ENCODE assay signal across 28 cellular contexts in the genomic region with DNA sequence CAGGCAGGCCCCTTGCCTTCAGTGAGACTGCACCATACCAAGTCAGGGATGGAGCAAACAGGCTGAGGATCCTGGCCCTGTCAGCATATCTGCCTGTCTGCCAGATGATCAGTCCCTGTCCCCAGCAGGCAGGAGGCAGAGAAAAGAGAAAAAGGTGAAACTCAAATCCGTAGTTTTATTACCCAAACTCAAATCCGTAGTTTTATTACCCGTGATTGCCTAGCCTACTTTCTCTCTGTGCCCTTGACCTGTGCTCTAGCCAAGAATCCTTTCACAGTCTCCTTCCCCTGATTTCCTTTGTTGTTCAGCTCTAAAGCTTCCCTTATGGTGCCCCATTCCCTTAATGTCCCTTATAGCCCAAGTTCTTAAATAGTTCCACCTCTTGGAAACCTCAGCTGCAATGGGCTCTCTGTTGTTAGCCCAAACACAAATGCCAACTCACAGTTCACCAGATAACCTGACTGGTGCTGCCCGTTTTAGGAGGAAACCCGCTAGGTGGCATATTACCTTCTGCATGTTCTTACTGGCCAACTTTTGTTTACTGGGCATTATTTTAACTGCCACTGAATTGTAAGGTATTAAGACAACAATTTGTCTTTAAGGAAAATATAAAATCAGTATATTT.
DNase-seq lines count a peak whose midpoint lies in the region; ATAC-seq, FAIRE-seq and TF ChIP-seq lines count a peak whose summit lies in the region.
"Had no signal": no experiment of that assay in that cellular context is flagged by ENCODE, and none has a peak within 500 bp of the region (broad histone marks: within the 10 kb centered on the region; RNA-seq: fewer than 3 reads in every experiment).

No MANE protein-coding gene starts in this region.

- no peaks in the 10 kb centered on the region for H3K23me2 ChIP-seq in H1 (ENCODE audit: low read depth, low read length)

- DNase-seq in NCI-H2227 (lab: John Stamatoyannopoulos, UW; ENCODE audit: unreplicated experiment) = peak; percentile 27
- DNase-seq in NCI-H2227 treated with DMSO at 0.1 percent for 48 hours (lab: John Stamatoyannopoulos, UW) = no peak
- no peak for DNase-seq in H1 (ENCODE audit: low read depth in 1 of 2, low spot score in 2 of 2)
- no peak for DNase-seq in activated gamma-delta T cell treated with Interleukin-2 at 50 U/mL for 16 hours
- DNase-seq: activated CD4-positive, alpha-beta T cell treated with anti-CD3 and anti-CD28 coated beads, Interleukin-2, amount 10 ng/mL, durations not matched to agents 7 days and 5 days; activated CD8-positive, alpha-beta memory T cell treated with anti-CD3 and anti-CD28 coated beads, Interleukin-2, amount 10 ng/mL, durations not matched to agents 7 days and 5 days; activated naive CD4-positive, alpha-beta T cell; activated T-cell treated with anti-CD3 and anti-CD28 coated beads, Interleukin-2, amount 50 U/mL, for 48 hours; Calu3; GM23248; MG63; NCI-H1417; NCI-H446 treated with DMSO at 0.1 percent for 48 hours; Peyer's patch; SHP77 treated with DMSO at 0.1 percent for 48 hours; stimulated activated CD4-positive, alpha-beta T cell treated with anti-CD3 and anti-CD28 coated beads, Interleukin-4, amount 100 ng/mL, for 4 hours; testis; WERI-Rb-1 had no signal

- peak overlapping the region; percentile 59 for H4K91ac ChIP-seq in H1 (replicated peaks; ENCODE audit: insufficient read length, low read length)

- FAIRE-seq in H1 (lab: Jason Lieb, UNC) = peak; percentile 62
- FAIRE-seq: GM12891, K562, urothelium cell line had no signal

- H2BK20ac ChIP-seq in H1 (ENCODE audit: low read length) = peak overlapping the region; percentile 92

- H3K56ac ChIP-seq in H1 (replicated peaks; ENCODE audit: insufficient read length, low read depth, low read length) = no peak overlapping the region

- TF ChIP-seq EP300 in H1 (IDR thresholded peaks at IDR 0.05; ENCODE audit: borderline replicate concordance in 1 of 2, low read depth in 2 of 2, low read length in 2 of 2) = no peak

- no peak overlapping the region; the same call in 1 of the 2 replicates for H2BK15ac ChIP-seq in H1 (ENCODE audit: low read length)

- H3K4me3 ChIP-seq in H1 (ENCODE audit: extremely low read depth in 1 of 4, insufficient read depth in 2 of 4, low read depth in 3 of 4, low read length in 4 of 4) = no peak overlapping the region
- no peak overlapping the region for H3K4me3 ChIP-seq in mucosa of rectum (ENCODE audit: low read length in 2 of 2)
- H3K4me3 ChIP-seq: GM23248, K562, MG63, Peyer's patch, testis had no signal

- no peak overlapping the region for H2AK5ac ChIP-seq in H1 (ENCODE audit: low read depth, low read length)

- H3K9ac ChIP-seq in H1 (replicated peaks in 1 of 4; ENCODE audit: extremely low read depth in 1 of 4, low read depth in 3 of 4, low read length in 3 of 4) (no peak overlapping the region), mucosa of rectum (ENCODE audit: low read depth in 1 of 2, low read length in 2 of 2) (peak overlapping the region in 1 of 2 donors; percentile 54)
- H3K9ac ChIP-seq: GM23248 had no signal

- WGBS in H1 (ENCODE audit: extremely low coverage in 1 of 2, insufficient coverage in 1 of 2, insufficient read length in 1 of 2, insufficient replicate concordance in 2 of 2, low coverage in 1 of 2, low lambda C conversion rate in 2 of 2, missing lambda C conversion rate in 1 of 2), 2 experiments = 86% methylated on average over 5 of the region's 5 CpGs; no CpG with 5 or more reads in 1 of the 2 experiments

- TF ChIP-seq RAD21 in H1 (IDR thresholded peaks at IDR 0.05 in 1 of 2, conservative IDR thresholded peaks at IDR 0.05 in 1 of 2; ENCODE audit: low read depth in 2 of 2, low read length in 2 of 2) = no peak

- H3K4me1 ChIP-seq in H1 (replicated peaks in 1 of 4; ENCODE audit: control insufficient read depth in 3 of 4, insufficient read depth in 4 of 4, low read length in 3 of 4) (peaks cover 12 to 37% (median 33%) of the 10 kb centered on the region in 4 experiments), mucosa of rectum (ENCODE audit: control insufficient read depth in 2 of 2, insufficient read depth in 2 of 2, low read length in 2 of 2) (peaks cover 24 to 31% of the 10 kb centered on the region in 2 donors)
- H3K4me1 ChIP-seq: testis had no signal

- peak overlapping the region; percentile 91 for H2BK12ac ChIP-seq in H1 (ENCODE audit: low read depth, low read length)

- no peaks in the 10 kb centered on the region for H3K9me3 ChIP-seq in H1 (ENCODE audit: insufficient read depth in 2 of 2, low read depth in 1 of 2, low read length in 1 of 2)
- H3K9me3 ChIP-seq in mucosa of rectum (ENCODE audit: control insufficient read depth in 2 of 2, low read length in 2 of 2) = no peaks in the 10 kb centered on the region
- H3K9me3 ChIP-seq: MG63, Peyer's patch, testis had no signal

- no peak overlapping the region for H4K5ac ChIP-seq in H1 (ENCODE audit: insufficient read length, low read depth, low read length)

- POLR2A ChIA-PET in H1 (lab: Charles Lee; ENCODE audit: partially characterized antibody) = interaction anchor here (3.0 kb wide), 1 partner anchor 151 kb away, joined by 11 read pairs; no protein-coding TSS in a partner anchor

- H2BK5ac ChIP-seq in H1 (ENCODE audit: low read depth, low read length) = peak overlapping the region; percentile 75; the same call in 1 of the 2 replicates

- H2BK120ac ChIP-seq in H1 (replicated peaks; ENCODE audit: low read depth, low read length) = peak overlapping the region; percentile 66

- ATAC-seq in HG03175 (IDR thresholded peaks at IDR 0.05; ENCODE audit: unreplicated experiment) (no peak), GM18520 (IDR thresholded peaks at IDR 0.05; ENCODE audit: unreplicated experiment) (no peak), HG02571 (IDR thresholded peaks at IDR 0.05; ENCODE audit: unreplicated experiment) (no peak)
- ATAC-seq: activated CD8-positive, alpha-beta memory T cell treated with anti-CD3 and anti-CD28 coated beads, Interleukin-2, amount 10 ng/mL, durations not matched to agents 7 days and 5 days; K562; sciatic nerve; stimulated activated memory B cell treated with anti-CD40 and anti-IgM and Interleukin-4, amounts not matched to agents 10 μg/mL and 1 μg/mL and 100 μg/mL, for 72 hours had no signal

- H3K14ac ChIP-seq in H1 (ENCODE audit: insufficient read length) = no peak overlapping the region

- H3K79me1 ChIP-seq in H1 (ENCODE audit: low read depth, low read length) = no peaks in the 10 kb centered on the region

- H4K20me1 ChIP-seq in H1 (replicated peaks in 1 of 2; ENCODE audit: control insufficient read depth in 1 of 2, insufficient read depth in 2 of 2, low read length in 2 of 2) = no peaks in the 10 kb centered on the region

- no peaks in the 10 kb centered on the region for H3K27me3 ChIP-seq in H1 (replicated peaks in 1 of 4; ENCODE audit: control insufficient read depth in 3 of 4, extremely low read depth in 1 of 4, insufficient read depth in 3 of 4, low read length in 3 of 4)
- H3K27me3 ChIP-seq in mucosa of rectum (ENCODE audit: control insufficient read depth in 2 of 2, insufficient read depth in 2 of 2, low read length in 2 of 2) = no peaks in the 10 kb centered on the region
- H3K27me3 ChIP-seq: MG63, Peyer's patch, testis had no signal

- H3K36me3 ChIP-seq in H1 (ENCODE audit: control insufficient read depth in 2 of 4, insufficient read depth in 4 of 4, low read length in 3 of 4) = no peaks in the 10 kb centered on the region
- H3K36me3 ChIP-seq in mucosa of rectum (ENCODE audit: control insufficient read depth in 2 of 2, insufficient read depth in 2 of 2, low read length in 2 of 2) = peaks cover 0 to 4% of the 10 kb centered on the region in 2 donors
- H3K36me3 ChIP-seq: MG63, Peyer's patch, WERI-Rb-1 had no signal

- no peak for TF ChIP-seq POLR2A in H1 (IDR thresholded peaks at IDR 0.05; ENCODE audit: control extremely low read depth in 1 of 2, low read depth in 2 of 2, low read length in 2 of 2)

- H3K18ac ChIP-seq in H1 (ENCODE audit: extremely low read depth, low read length) = peak overlapping the region; percentile 80

- no peak overlapping the region for H4K8ac ChIP-seq in H1 (ENCODE audit: extremely low read depth, insufficient read depth, low read length)

- peak overlapping the region; percentile 11 for H3K4ac ChIP-seq in H1 (replicated peaks; ENCODE audit: insufficient read length, low read depth, low read length)

- H2AFZ ChIP-seq in H1 (ENCODE audit: low read length) = no peak overlapping the region
- H2AFZ ChIP-seq: GM23248 had no signal

- H3K4me2 ChIP-seq in H1 (ENCODE audit: insufficient read depth in 1 of 2, low read depth in 2 of 2, low read length in 2 of 2) = peak overlapping the region in 1 of 2 experiments; percentile 2; a peak in 1 of 4 replicates

- H3K23ac ChIP-seq in H1 (ENCODE audit: insufficient read length) = no peak overlapping the region

- no peaks in the 10 kb centered on the region for H3K79me2 ChIP-seq in H1 (ENCODE audit: control insufficient read depth in 1 of 2, insufficient read depth in 2 of 2, low read length in 2 of 2)

- no peak for TF ChIP-seq CTCF in H1 (IDR thresholded peaks at IDR 0.05; ENCODE audit: control extremely low read depth in 1 of 3, insufficient read depth in 1 of 3, low read depth in 1 of 3, low read length in 3 of 3)

- H3K27ac ChIP-seq in H1 (ENCODE audit: low read depth, low read length) = no peak overlapping the region
- H3K27ac ChIP-seq in mucosa of rectum (ENCODE audit: low read depth in 2 of 2, low read length in 2 of 2) = peak overlapping the region; percentile 82 to 89
- H3K27ac ChIP-seq: 22Rv1, GM23248, Peyer's patch, testis, WERI-Rb-1 had no signal

- CTCF ChIA-PET in H1 (lab: Charles Lee; ENCODE audit: partially characterized antibody) = interaction anchor here (0.9 to 6.7 kb wide), 12 partner anchors 9 to 146 kb away, joined by 4 to 43 read pairs (median 9); no protein-coding TSS in a partner anchor

TF ChIP-seq in H1, 55 proteins besides CTCF, POLR2A, EP300 and RAD21:
- TF ChIP-seq KDM1A (IDR thresholded peaks at IDR 0.05; ENCODE audit: borderline replicate concordance, low read length) (no peak), JUND (IDR thresholded peaks at IDR 0.05; ENCODE audit: low read length) (no peak), CBX8 (IDR thresholded peaks at IDR 0.05; ENCODE audit: borderline replicate concordance, low read depth, low read length) (no peak), FOSL1 (IDR thresholded peaks at IDR 0.05; ENCODE audit: insufficient read depth, low read depth, low read length) (no peak), RNF2 (IDR thresholded peaks at IDR 0.05; ENCODE audit: borderline replicate concordance, low read depth, low read length, missing control alignments, poor library complexity, severe bottlenecking) (no peak), CREB1 (IDR thresholded peaks at IDR 0.05) (no peak), CHD1 (IDR thresholded peaks at IDR 0.05; ENCODE audit: low read depth, low read length) (no peak), JUN (IDR thresholded peaks at IDR 0.05; ENCODE audit: low read depth, low read length) (no peak)
